Comparison of ENCODE assay signal across 8 cellular contexts in genomic region chr5:109409844-109410388, GRCh38. TPM values are rescaled to one million over a fixed set of nuclear protein-coding genes. Genes with fewer than 3 reads are reported as not detected.
DNase-seq lines count a peak whose midpoint lies in the region; ATAC-seq and TF ChIP-seq lines count a peak whose summit lies in the region.

Gene PJA2 (minus strand): TSS chr5:109409974. CDS start chr5:109383433, 26,541 bp downstream.

- peak within 1 kb of the TSS; percentile 99 to 100 for H3K27ac Mint-ChIP-seq in natural killer cell

- H3K27me3 ChIP-seq in H7 (ENCODE audit: control insufficient read depth, insufficient read depth, low read length), result no peaks in the 10 kb centered on the region

- peaks cover 46 to 53% of the 10 kb centered on the region in 2 donors for H3K4me1 Mint-ChIP-seq in natural killer cell

- peak within 1 kb of the TSS; percentile 99 for H3K4me3 Mint-ChIP-seq in natural killer cell

- intact Hi-C loops in natural killer cell (cut with micrococcal nuclease), result loop anchor here (1.0 to 5.0 kb wide), 6 partner anchors 17 to 1329 kb away; partner anchors contain the start of genes FBXL17, MAN2A1 and SLC25A46

- peak within 1 kb of the TSS; percentile 88 for H3K4me3 ChIP-seq in H7 (ENCODE audit: insufficient read depth, low read depth, low read length)

- ATAC-seq in natural killer cell, result peak; percentile 69 to 89 (median 78)

- TF ChIP-seq CTCF in natural killer cell (IDR thresholded peaks at IDR 0.05), result no peak

- DNase-seq in EL (peak; percentile 100), H7 (peak; percentile 91), M059J (ENCODE audit: low read depth) (peak; percentile 100), SHP77 (lab: John Stamatoyannopoulos, UW) (peak; percentile 100), fibroblast of peridontal ligament (ENCODE audit: extremely low read depth) (peak; percentile 100), natural killer cell (peak; percentile 93)
- peak; percentile 93 for DNase-seq in activated effector memory CD4-positive, alpha-beta T cell treated with Interleukin-2 at 50 U/mL for 16 hours
- peak; percentile 97 for DNase-seq in stimulated activated naive CD4-positive, alpha-beta T cell treated with Interleukin-2 at 50 U/mL for 16 hours (lab: John Stamatoyannopoulos, UW)

- no peaks in the 10 kb centered on the region for H3K36me3 Mint-ChIP-seq in natural killer cell

- H3K36me3 ChIP-seq in H7 (replicated peaks; ENCODE audit: control insufficient read depth, insufficient read depth, low read length), result no peaks in the 10 kb centered on the region

- no peaks in the 10 kb centered on the region for H3K9me3 Mint-ChIP-seq in natural killer cell

- no peaks in the 10 kb centered on the region for H3K27me3 Mint-ChIP-seq in natural killer cell (ENCODE audit: low read depth in 2 of 2)

RNA-seq across cellular contexts. Expression of gene PJA2, which starts in this region (rescaled TPM):
- 48.0 and 77.1 TPM in 2 replicates for total RNA-seq in H7 (2014; rRNA removed; shearing (Covaris generic))
- total RNA-seq in M059J (2014; rRNA removed; shearing (Covaris generic)), result 42.0 and 58.9 TPM in 2 replicates
- 10 to 100 TPM; 85.6 to 99.8 (median 90.8) TPM for total RNA-seq in natural killer cell

Comparison
In these comparisons a context has a peak if more than half of its experiments do, and no peak if none do; other contexts are left out.
1. Peak in every context shown above with its lines: DNase-seq, ATAC-seq and H3K4me3 ChIP-seq.